10 cellular contexts compared by ENCODE assay signal in genomic region chr6:69164564-69165252, GRCh38.
DNase-seq lines count a peak whose midpoint lies in the region; ATAC-seq, FAIRE-seq and TF ChIP-seq lines count a peak whose summit lies in the region.
"Had no signal": no experiment of that assay in that cellular context is flagged by ENCODE, and none has a peak within 500 bp of the region (broad histone marks: within the 10 kb centered on the region; RNA-seq: fewer than 3 reads in every experiment).

No MANE protein-coding gene starts in this region.

- FAIRE-seq in H1 (lab: Jason Lieb, UNC), result peak; percentile 82

- no peak overlapping the region for H3K27ac Mint-ChIP-seq in progenitor cell of endocrine pancreas

- 73% methylated on average over 4 of the region's 4 CpGs; no CpG with 5 or more reads in 1 of the 2 experiments for WGBS in H1 (ENCODE audit: extremely low coverage in 1 of 2, insufficient coverage in 1 of 2, insufficient read length in 1 of 2, insufficient replicate concordance in 2 of 2, low coverage in 1 of 2, low lambda C conversion rate in 2 of 2, missing lambda C conversion rate in 1 of 2), 2 experiments

- H3K27me3 Mint-ChIP-seq in progenitor cell of endocrine pancreas, result no peaks in the 10 kb centered on the region

- H2AFZ ChIP-seq in H1 (ENCODE audit: low read length), result no peak overlapping the region
- H2AFZ ChIP-seq: parathyroid adenoma had no signal

- H2BK20ac ChIP-seq in H1 (ENCODE audit: low read length), result no peak overlapping the region

- H3K23ac ChIP-seq in H1 (ENCODE audit: insufficient read length), result no peak overlapping the region

- no peak overlapping the region for H4K8ac ChIP-seq in H1 (ENCODE audit: extremely low read depth, insufficient read depth, low read length)

- H2BK5ac ChIP-seq in H1 (ENCODE audit: low read depth, low read length), result no peak overlapping the region

- H2BK12ac ChIP-seq in H1 (ENCODE audit: low read depth, low read length), result no peak overlapping the region

- no peaks in the 10 kb centered on the region for H3K4me1 Mint-ChIP-seq in progenitor cell of endocrine pancreas (ENCODE audit: low read depth)

- H3K9me3 Mint-ChIP-seq in progenitor cell of endocrine pancreas (ENCODE audit: low read depth), result no peaks in the 10 kb centered on the region

- H3K56ac ChIP-seq in H1 (replicated peaks; ENCODE audit: insufficient read length, low read depth, low read length), result no peak overlapping the region

- no peak overlapping the region for H3K4me3 Mint-ChIP-seq in progenitor cell of endocrine pancreas (ENCODE audit: low read depth)

- no peaks in the 10 kb centered on the region for H3K79me2 ChIP-seq in H1 (ENCODE audit: control insufficient read depth in 1 of 2, insufficient read depth in 2 of 2, low read length in 2 of 2)
- H3K79me2 ChIP-seq: parathyroid adenoma had no signal

- H2BK15ac ChIP-seq in H1 (ENCODE audit: low read length), result no peak overlapping the region

- no peaks in the 10 kb centered on the region for H4K20me1 ChIP-seq in H1 (replicated peaks in 1 of 2; ENCODE audit: control insufficient read depth in 1 of 2, insufficient read depth in 2 of 2, low read length in 2 of 2)

- ATAC-seq in HG03139 (IDR thresholded peaks at IDR 0.05; ENCODE audit: unreplicated experiment), result no peak

- no peak overlapping the region for H4K5ac ChIP-seq in H1 (ENCODE audit: insufficient read length, low read depth, low read length)

- H3K36me3 ChIP-seq in H1 (ENCODE audit: control insufficient read depth in 2 of 4, insufficient read depth in 4 of 4, low read length in 3 of 4), result no peaks in the 10 kb centered on the region

- TF ChIP-seq EP300 in H1 (IDR thresholded peaks at IDR 0.05; ENCODE audit: borderline replicate concordance in 1 of 2, low read depth in 2 of 2, low read length in 2 of 2), result no peak

- H3K9me3 ChIP-seq in H1 (ENCODE audit: insufficient read depth in 2 of 2, low read depth in 1 of 2, low read length in 1 of 2), result no peaks in the 10 kb centered on the region

- POLR2A ChIA-PET in H1 (lab: Charles Lee; ENCODE audit: partially characterized antibody), result no interaction called here

- no peak overlapping the region for H2AK5ac ChIP-seq in H1 (ENCODE audit: low read depth, low read length)

- TF ChIP-seq CTCF in H1 (IDR thresholded peaks at IDR 0.05; ENCODE audit: control extremely low read depth in 1 of 3, insufficient read depth in 1 of 3, low read depth in 1 of 3, low read length in 3 of 3) (peak in 2 of 3 experiments; percentile 23 to 62; a peak in 2 of 4 replicates), progenitor cell of endocrine pancreas (IDR thresholded peaks at IDR 0.05; ENCODE audit: unreplicated experiment) (peak; percentile 46)

- H3K23me2 ChIP-seq in H1 (ENCODE audit: low read depth, low read length), result no peaks in the 10 kb centered on the region

- TF ChIP-seq RAD21 in H1 (IDR thresholded peaks at IDR 0.05 in 1 of 2, conservative IDR thresholded peaks at IDR 0.05 in 1 of 2; ENCODE audit: low read depth in 2 of 2, low read length in 2 of 2), result peak; percentile 42 to 54; a peak in 3 of 4 replicates

- peak; percentile 34 for DNase-seq in DMS 273 (lab: John Stamatoyannopoulos, UW; ENCODE audit: unreplicated experiment)
- DNase-seq in DMS 273 treated with DMSO at 0.1 percent for 48 hours (lab: John Stamatoyannopoulos, UW), result no peak
- DNase-seq in NCI-H446 treated with DMSO at 0.1 percent for 48 hours (lab: John Stamatoyannopoulos, UW), result peak; percentile 19
- no peak for DNase-seq in H1 (ENCODE audit: low read depth in 1 of 2, low spot score in 2 of 2)
- DNase-seq in progenitor cell of endocrine pancreas (ENCODE audit: low spot score, unreplicated experiment), result no peak
- no peak for DNase-seq in Ammon's horn (ENCODE audit: low spot score)
- no peak for DNase-seq in effector CD4-positive, alpha-beta T cell
- DNase-seq: 8988T had no signal

- H3K27me3 ChIP-seq in H1 (replicated peaks in 1 of 4; ENCODE audit: control insufficient read depth in 3 of 4, extremely low read depth in 1 of 4, insufficient read depth in 3 of 4, low read length in 3 of 4), result no peaks in the 10 kb centered on the region

- H3K4me3 ChIP-seq in H1 (ENCODE audit: extremely low read depth in 1 of 4, insufficient read depth in 2 of 4, low read depth in 3 of 4, low read length in 4 of 4), result no peak overlapping the region

- TF ChIP-seq POLR2A in H1 (IDR thresholded peaks at IDR 0.05; ENCODE audit: control extremely low read depth in 1 of 2, low read depth in 2 of 2, low read length in 2 of 2), result no peak

- no peak overlapping the region for H3K14ac ChIP-seq in H1 (ENCODE audit: insufficient read length)

- H3K79me1 ChIP-seq in H1 (ENCODE audit: low read depth, low read length), result no peaks in the 10 kb centered on the region

- CTCF ChIA-PET in H1 (lab: Charles Lee; ENCODE audit: partially characterized antibody), result interaction anchor here (0.7 to 3.9 kb wide), 17 partner anchors 9 to 831 kb away, joined by 3 to 33 read pairs (median 3); no protein-coding TSS in a partner anchor

- no peak overlapping the region for H3K27ac ChIP-seq in H1 (ENCODE audit: low read depth, low read length)
- H3K27ac ChIP-seq: parathyroid adenoma had no signal

- no peak overlapping the region for H3K4ac ChIP-seq in H1 (replicated peaks; ENCODE audit: insufficient read length, low read depth, low read length)

- H2BK120ac ChIP-seq in H1 (replicated peaks; ENCODE audit: low read depth, low read length), result no peak overlapping the region

- no peak overlapping the region; the same call in 1 of the 2 replicates for H3K18ac ChIP-seq in H1 (ENCODE audit: extremely low read depth, low read length)

- no peaks in the 10 kb centered on the region for H3K36me3 Mint-ChIP-seq in progenitor cell of endocrine pancreas (ENCODE audit: insufficient read depth)

- peaks cover 0 to 6% (median 3%) of the 10 kb centered on the region in 4 experiments; a peak in 2 of 7 replicates for H3K4me1 ChIP-seq in H1 (replicated peaks in 1 of 4; ENCODE audit: control insufficient read depth in 3 of 4, insufficient read depth in 4 of 4, low read length in 3 of 4)
- H3K4me1 ChIP-seq: parathyroid adenoma had no signal

- no peak overlapping the region for H3K4me2 ChIP-seq in H1 (ENCODE audit: insufficient read depth in 1 of 2, low read depth in 2 of 2, low read length in 2 of 2)

- H4K91ac ChIP-seq in H1 (replicated peaks; ENCODE audit: insufficient read length, low read length), result no peak overlapping the region

- no peak overlapping the region for H3K9ac ChIP-seq in H1 (replicated peaks in 1 of 4; ENCODE audit: extremely low read depth in 1 of 4, low read depth in 3 of 4, low read length in 3 of 4)
- H3K9ac ChIP-seq: parathyroid adenoma had no signal

TF ChIP-seq in H1, 55 proteins besides CTCF, POLR2A, EP300 and RAD21:
- TF ChIP-seq SP2 (IDR thresholded peaks at IDR 0.05; ENCODE audit: low read length) (no peak), CBX5 (IDR thresholded peaks at IDR 0.05; ENCODE audit: low read depth, low read length) (no peak)

Comparison
In these comparisons a context has a peak if more than half of its experiments do, and no peak if none do; other contexts are left out.
1. DNase-seq: peak in DMS 273 (single experiment) and NCI-H446 treated with DMSO at 0.1 percent for 48 hours (single experiment); none in DMS 273 treated with DMSO at 0.1 percent for 48 hours (single experiment), H1 (0 of 2), progenitor cell of endocrine pancreas (single experiment), Ammon's horn (single experiment) and effector CD4-positive, alpha-beta T cell (single experiment).